In genomic region chr9:69325409-69326212, GRCh38 we compare ENCODE assay signal across 8 cellular contexts. TPM values are rescaled to one million over a fixed set of nuclear protein-coding genes. Genes with fewer than 3 reads are reported as not detected.
DNase-seq lines count a peak whose midpoint lies in the region; ATAC-seq, FAIRE-seq and TF ChIP-seq lines count a peak whose summit lies in the region.

No MANE protein-coding gene starts in this region.

- peaks cover 73% of the 10 kb centered on the region for H3K27me3 Mint-ChIP-seq in stimulated activated naive CD8-positive, alpha-beta T cell treated with anti-CD3 and anti-CD28 coated beads, Interleukin-15, Interleukin-2, amounts not matched to agents 100 ng/mL and 50 ng/mL, for 24 hours

- DNase-seq in NCI-H2029 (lab: John Stamatoyannopoulos, UW) (peak; percentile 27), NCI-H2029 treated with DMSO at 0.1 percent for 48 hours (lab: John Stamatoyannopoulos, UW) (no peak), adrenal gland (peak in 6 of 7 donors; percentile 25 to 54 (median 32)), keratinocyte (ENCODE audit: low read depth, low spot score) (no peak), epidermal melanocyte (ENCODE audit: insufficient read length, low spot score) (no peak)

- dilution Hi-C loops in keratinocyte (cut with MboI; ENCODE audit: extremely low pct_ligation_motif_present, low sequenced_read_pairs): no loop called here

- no peaks in the 10 kb centered on the region for H3K9me3 Mint-ChIP-seq in stimulated activated naive CD8-positive, alpha-beta T cell treated with anti-CD3 and anti-CD28 coated beads, Interleukin-15, Interleukin-2, amounts not matched to agents 100 ng/mL and 50 ng/mL, for 24 hours

- no peak for FAIRE-seq in keratinocyte (lab: Jason Lieb, UNC)

- 4 to 11% (median 7%) methylated on average over 23 to 64 of the region's 64 CpGs for WGBS in adrenal gland, 4 donors

- H3K36me3 Mint-ChIP-seq in stimulated activated naive CD8-positive, alpha-beta T cell treated with anti-CD3 and anti-CD28 coated beads, Interleukin-15, Interleukin-2, amounts not matched to agents 100 ng/mL and 50 ng/mL, for 24 hours (ENCODE audit: low read depth): no peaks in the 10 kb centered on the region

- intact Hi-C loops in adrenal gland (cut with DNase I): no loop called here

- ATAC-seq in HG02870 (IDR thresholded peaks at IDR 0.05; ENCODE audit: unreplicated experiment) (no peak), HG02884 (IDR thresholded peaks at IDR 0.05; ENCODE audit: unreplicated experiment) (no peak)

- no peaks in the 10 kb centered on the region for H3K9me1 ChIP-seq in keratinocyte (ENCODE audit: control insufficient read depth, extremely low read depth, insufficient read depth, low read length)

- H3K4me1 ChIP-seq in adrenal gland (replicated peaks in 1 of 2): peaks cover 0 to 8% of the 10 kb centered on the region in 2 donors
- peaks cover 9% of the 10 kb centered on the region for H3K4me1 ChIP-seq in keratinocyte (ENCODE audit: control insufficient read depth, extremely low read depth, insufficient read depth, low read length)

- H3K27me3 ChIP-seq in adrenal gland (peaks cover 4% of the 10 kb centered on the region), keratinocyte (ENCODE audit: control insufficient read depth, extremely low read depth, insufficient read depth, low read length) (peaks cover 22% of the 10 kb centered on the region)

- H2AFZ ChIP-seq in keratinocyte (ENCODE audit: control insufficient read depth, low read length): no peak overlapping the region

- no peak for TF ChIP-seq POLR2A in adrenal gland (IDR thresholded peaks at IDR 0.05)

- TF ChIP-seq CTCF in adrenal gland (IDR thresholded peaks at IDR 0.05) (no peak), keratinocyte (optimal IDR thresholded peaks at IDR 0.05 in 1 of 3, IDR thresholded peaks at IDR 0.05 in 1 of 3, conservative IDR thresholded peaks at IDR 0.05 in 1 of 3; ENCODE audit: extremely low read depth in 1 of 3, insufficient read depth in 2 of 3, low read length in 3 of 3) (no peak)

- H3K27ac Mint-ChIP-seq in stimulated activated naive CD8-positive, alpha-beta T cell treated with anti-CD3 and anti-CD28 coated beads, Interleukin-15, Interleukin-2, amounts not matched to agents 100 ng/mL and 50 ng/mL, for 24 hours: no peak overlapping the region

- peak overlapping the region; percentile 71 for H3K4me2 ChIP-seq in keratinocyte (ENCODE audit: control insufficient read depth, extremely low read depth, insufficient read depth, low read depth, low read length)

- no peaks in the 10 kb centered on the region for H3K79me2 ChIP-seq in keratinocyte (ENCODE audit: control insufficient read depth, insufficient read depth, low read length)

- H3K4me3 ChIP-seq in adrenal gland: peak overlapping the region in 2 of 4 donors; percentile 32 to 56
- H3K4me3 ChIP-seq in keratinocyte (ENCODE audit: control insufficient read depth in 2 of 3, extremely low read depth in 1 of 3, insufficient read depth in 2 of 3, low read depth in 1 of 3, low read length in 3 of 3): peak overlapping the region; percentile 11 to 60 (median 45)

- peak overlapping the region; percentile 30 for H3K4me3 Mint-ChIP-seq in stimulated activated naive CD8-positive, alpha-beta T cell treated with anti-CD3 and anti-CD28 coated beads, Interleukin-15, Interleukin-2, amounts not matched to agents 100 ng/mL and 50 ng/mL, for 24 hours

- peak overlapping the region; percentile 22 for H3K9ac ChIP-seq in keratinocyte (ENCODE audit: control insufficient read depth, extremely low read depth, insufficient read depth, low read length)

- peaks cover 7% of the 10 kb centered on the region for H3K4me1 Mint-ChIP-seq in stimulated activated naive CD8-positive, alpha-beta T cell treated with anti-CD3 and anti-CD28 coated beads, Interleukin-15, Interleukin-2, amounts not matched to agents 100 ng/mL and 50 ng/mL, for 24 hours (ENCODE audit: low read depth)

- no peaks in the 10 kb centered on the region for H4K20me1 ChIP-seq in keratinocyte (ENCODE audit: control insufficient read depth, extremely low read depth, insufficient read depth, low read length)

- H3K27ac ChIP-seq in adrenal gland: peak overlapping the region in 1 of 5 donors; percentile 72
- no peak overlapping the region for H3K27ac ChIP-seq in keratinocyte (ENCODE audit: control insufficient read depth, insufficient read depth, low read length)

- no peaks in the 10 kb centered on the region for H3K36me3 ChIP-seq in adrenal gland (replicated peaks in 1 of 2)
- no peaks in the 10 kb centered on the region for H3K36me3 ChIP-seq in keratinocyte (ENCODE audit: control insufficient read depth in 2 of 2, extremely low read depth in 1 of 2, insufficient read depth in 2 of 2, low read length in 2 of 2)

- H3K9me3 ChIP-seq in adrenal gland (replicated peaks in 1 of 3): no peaks in the 10 kb centered on the region
- no peaks in the 10 kb centered on the region for H3K9me3 ChIP-seq in keratinocyte (ENCODE audit: control insufficient read depth, low read depth, low read length)

RNA-seq across cellular contexts. Expression of gene ENTREP1, which starts 0.6 kb away (rescaled TPM):
- 10 to 100 TPM in 2 of 8 donors, 1 to 10 TPM in 6; 4.0 to 11.0 (median 6.9) TPM for total RNA-seq in adrenal gland
- polyA plus RNA-seq in adrenal gland (10 to 100 TPM in 2 of 3 donors, 1 to 10 TPM in 1; 4.1 to 13.7 (median 13.3) TPM), keratinocyte (0.49 to 0.52 TPM (median 0.52 TPM) in 3 replicates)
- 0.45 TPM for polyA plus RNA-seq in keratinocyte (2011; ENCODE audit: low read depth)
- polyA plus RNA-seq in keratinocyte (2011; cell fraction: cytosol; rRNA removed): 0.49 and 0.73 TPM in 2 replicates
- polyA plus RNA-seq in keratinocyte (2011; cell fraction: nucleus; rRNA removed): 5.1 and 5.2 TPM in 2 replicates
- polyA plus RNA-seq in keratinocyte (2012; ENCODE audit: low replicate concordance): 0.54 and 1.7 TPM in 2 replicates
- 0.42 to 1.1 TPM (median 0.86 TPM) in 3 replicates for polyA minus RNA-seq in keratinocyte
- polyA minus RNA-seq in keratinocyte (2011; cell fraction: cytosol; rRNA and poly(A)+ RNA removed): 1.7 TPM
- polyA minus RNA-seq in keratinocyte (2011; cell fraction: nucleus; rRNA and poly(A)+ RNA removed): 1.6 and 2.2 TPM in 2 replicates

Comparison
In these comparisons a context has a peak if more than half of its experiments do, and no peak if none do; other contexts are left out.
1. DNase-seq: peak in NCI-H2029 (single experiment) and adrenal gland (6 of 7); none in NCI-H2029 treated with DMSO at 0.1 percent for 48 hours (single experiment), keratinocyte (single experiment) and epidermal melanocyte (single experiment).